In the genomic region with DNA sequence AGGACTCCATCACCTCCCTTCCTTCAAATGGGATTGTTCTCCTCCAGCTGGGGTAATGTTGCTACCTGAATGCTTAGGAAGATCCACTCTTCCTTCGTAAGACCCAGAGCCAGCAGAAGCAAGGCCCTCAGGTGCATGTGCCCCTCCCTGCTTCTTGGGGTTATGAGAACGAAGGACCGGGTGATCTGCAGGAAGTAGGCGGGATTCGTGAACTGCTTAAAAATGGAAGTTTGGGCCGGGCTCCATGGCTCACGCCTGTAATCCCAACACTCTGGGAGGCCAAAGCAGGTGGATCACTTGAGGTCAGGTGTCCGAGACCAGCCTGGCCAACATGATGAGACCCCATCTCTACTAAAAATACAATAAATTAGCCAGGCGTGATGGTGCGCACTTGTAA, we compare ENCODE assay signal across 12 cellular contexts. TPM values are rescaled to one million over a fixed set of nuclear protein-coding genes. Genes with fewer than 3 reads are reported as not detected.
DNase-seq lines count a peak whose midpoint lies in the region; ATAC-seq, FAIRE-seq and TF ChIP-seq lines count a peak whose summit lies in the region.
"Had no signal": no experiment of that assay in that cellular context is flagged by ENCODE, and none has a peak within 500 bp of the region (broad histone marks: within the 10 kb centered on the region; RNA-seq: fewer than 3 reads in every experiment).

No MANE protein-coding gene starts in this region.

- H3K4me1 ChIP-seq in CD8-positive, alpha-beta T cell (ENCODE audit: insufficient read depth, low read length): peaks cover 61% of the 10 kb centered on the region
- H3K4me1 ChIP-seq in endothelial cell of umbilical vein (ENCODE audit: control insufficient read depth, extremely low read depth, insufficient read depth, low read length): peaks cover 32% of the 10 kb centered on the region
- peaks cover 7% of the 10 kb centered on the region for H3K4me1 ChIP-seq in rectal smooth muscle tissue (ENCODE audit: control insufficient read depth, insufficient read depth, low read length)

- ATAC-seq in CD8-positive, alpha-beta T cell: peak; percentile 8

- H3K9ac ChIP-seq in endothelial cell of umbilical vein (replicated peaks; ENCODE audit: extremely low read depth, insufficient read depth, low read length) (peak overlapping the region; percentile 70), rectal smooth muscle tissue (ENCODE audit: low read length) (no peak overlapping the region)

- no peaks in the 10 kb centered on the region for H3K9me3 Mint-ChIP-seq in CD8-positive, alpha-beta T cell
- H3K9me3 Mint-ChIP-seq: IgD-negative memory B cell had no signal

- BruUV-seq in endothelial cell of umbilical vein (replicated peaks; lab: Mats Ljungman, UMichigan): TSS peak; percentile 93

- H4K20me1 ChIP-seq in endothelial cell of umbilical vein (replicated peaks; ENCODE audit: control insufficient read depth, extremely low read depth, insufficient read depth, low read length): no peaks in the 10 kb centered on the region

- no peaks in the 10 kb centered on the region for H3K9me1 ChIP-seq in endothelial cell of umbilical vein (replicated peaks; ENCODE audit: control insufficient read depth, extremely low read depth, insufficient read depth, low read length)

- peaks cover 58% of the 10 kb centered on the region for H3K4me1 Mint-ChIP-seq in CD8-positive, alpha-beta T cell (ENCODE audit: low read depth)

- POLR2A ChIA-PET in CD8-positive, alpha-beta T cell (lab: Charles Lee): interaction anchor here (0.8 to 1.2 kb wide), 4 partner anchors 14 to 122 kb away, joined by 3 to 4 read pairs (median 3); no protein-coding TSS in a partner anchor
- POLR2A ChIA-PET in RWPE1 (lab: Yijun Ruan, JAX; ENCODE audit: low non-redundant PET): no interaction called here
- POLR2A ChIA-PET in endothelial cell of umbilical vein (lab: Charles Lee): interaction anchor here (0.8 to 1.9 kb wide), 2 partner anchors 10 to 60 kb away, joined by 5 to 8 read pairs; partner anchors contain the start of gene WDR82
- POLR2A ChIA-PET in HEK293T (lab: Yijun Ruan, JAX): no interaction called here

- dilution Hi-C loops in endothelial cell of umbilical vein (cut with MboI; ENCODE audit: extremely low pct_ligation_motif_present, low sequenced_read_pairs): no loop called here

- peak overlapping the region; percentile 66 for H3K4me2 ChIP-seq in endothelial cell of umbilical vein (ENCODE audit: insufficient read depth, low read length)

- H3K4me3 Mint-ChIP-seq in CD8-positive, alpha-beta T cell: peak overlapping the region; percentile 66

- no peak for TF ChIP-seq POLR2A in endothelial cell of umbilical vein (IDR thresholded peaks at IDR 0.05; ENCODE audit: low read depth, low read length)

- no peak for DNase-seq in CD8-positive, alpha-beta T cell
- DNase-seq in RWPE1 (ENCODE audit: low spot score) (no peak), endothelial cell of umbilical vein (ENCODE audit: low read depth, low spot score) (no peak), NCI-H748 treated with DMSO at 0.1 percent for 48 hours (lab: John Stamatoyannopoulos, UW) (no peak), HEK293T (ENCODE audit: extremely low spot score) (no peak), iPS-NIHi7 (ENCODE audit: extremely low spot score) (no peak)
- DNase-seq in stimulated activated CD8-positive, alpha-beta memory T cell treated with anti-CD3 and anti-CD28 coated beads, Interleukin-4, amount 100 ng/mL, for 48 hours: no peak
- DNase-seq: NCI-H524, WERI-Rb-1 had no signal

- no peaks in the 10 kb centered on the region for H3K27me3 Mint-ChIP-seq in CD8-positive, alpha-beta T cell (ENCODE audit: low read depth)
- H3K27me3 Mint-ChIP-seq: IgD-negative memory B cell had no signal

- peaks cover 39% of the 10 kb centered on the region for H3K36me3 Mint-ChIP-seq in CD8-positive, alpha-beta T cell
- H3K36me3 Mint-ChIP-seq: IgD-negative memory B cell had no signal

- H3K79me2 ChIP-seq in endothelial cell of umbilical vein (ENCODE audit: control insufficient read depth, insufficient read depth, low read length): no peaks in the 10 kb centered on the region

- H3K27ac Mint-ChIP-seq in CD8-positive, alpha-beta T cell: peak overlapping the region; percentile 87

- intact Hi-C loops in CD8-positive, alpha-beta T cell (cut with DNase I, micrococcal nuclease): no loop called here
- intact Hi-C loops in endothelial cell of umbilical vein (cut with micrococcal nuclease): loop anchor here (1.0 to 5.0 kb wide), 5 partner anchors 19 to 215 kb away; partner anchors contain the start of genes ALAS1, POC1A and WDR82

- H3K27me3 ChIP-seq in CD8-positive, alpha-beta T cell (ENCODE audit: insufficient read depth, low read length): no peaks in the 10 kb centered on the region
- H3K27me3 ChIP-seq in endothelial cell of umbilical vein (ENCODE audit: control insufficient read depth in 2 of 2, insufficient read depth in 2 of 2, low read length in 2 of 2): no peaks in the 10 kb centered on the region
- no peaks in the 10 kb centered on the region for H3K27me3 ChIP-seq in rectal smooth muscle tissue (ENCODE audit: control insufficient read depth, insufficient read depth, low read length)
- H3K27me3 ChIP-seq: tibial artery had no signal

- FAIRE-seq in endothelial cell of umbilical vein (lab: Jason Lieb, UNC): no peak

- H3K4me3 ChIP-seq in CD8-positive, alpha-beta T cell (ENCODE audit: low read depth, low read length): peak overlapping the region; percentile 20
- H3K4me3 ChIP-seq in endothelial cell of umbilical vein (replicated peaks in 1 of 3; ENCODE audit: insufficient read depth in 1 of 3, low read depth in 1 of 3, low read length in 3 of 3) (no peak overlapping the region), rectal smooth muscle tissue (ENCODE audit: low read length) (peak overlapping the region; percentile 39)
- H3K4me3 ChIP-seq: tibial artery had no signal

- H3K27ac ChIP-seq in CD8-positive, alpha-beta T cell (ENCODE audit: low read depth, low read length): no peak overlapping the region
- H3K27ac ChIP-seq in RWPE1: peak overlapping the region; percentile 93
- H3K27ac ChIP-seq in endothelial cell of umbilical vein (ENCODE audit: insufficient read depth, low read depth, low read length): peak overlapping the region; percentile 97
- H3K27ac ChIP-seq in rectal smooth muscle tissue (ENCODE audit: low read depth, low read length): peak overlapping the region; percentile 50
- H3K27ac ChIP-seq: WERI-Rb-1 had no signal

- CTCF ChIA-PET in CD8-positive, alpha-beta T cell (lab: Charles Lee): interaction anchor here (1.0 to 12.4 kb wide), 7 partner anchors 10 to 119 kb away, joined by 3 to 263 read pairs (median 9); partner anchors contain the start of genes GLYCTK, PPM1M and WDR82
- CTCF ChIA-PET in RWPE1 (lab: Yijun Ruan, JAX) (interaction anchor here (0.7 to 0.9 kb wide), 2 partner anchors 122 to 344 kb away, joined by 3 to 7 read pairs; no protein-coding TSS in a partner anchor), endothelial cell of umbilical vein (lab: Charles Lee) (interaction anchor here (0.9 to 9.7 kb wide), 6 partner anchors 14 to 216 kb away, joined by 3 to 133 read pairs (median 5); no protein-coding TSS in a partner anchor), HEK293T (lab: Yijun Ruan, JAX) (no interaction called here)

- no peak overlapping the region for H2AFZ ChIP-seq in endothelial cell of umbilical vein (ENCODE audit: low read depth, low read length)

- TF ChIP-seq CTCF in CD8-positive, alpha-beta T cell (IDR thresholded peaks at IDR 0.05): no peak
- TF ChIP-seq CTCF in RWPE1 (conservative IDR thresholded peaks at IDR 0.05; ENCODE audit: low read depth) (no peak), endothelial cell of umbilical vein (IDR thresholded peaks at IDR 0.05; ENCODE audit: extremely low read depth in 1 of 2, insufficient read depth in 1 of 2, low read depth in 1 of 2, low read length in 2 of 2) (no peak)

- H3K36me3 ChIP-seq in CD8-positive, alpha-beta T cell (ENCODE audit: insufficient read depth, low read length): peaks cover 22% of the 10 kb centered on the region
- peaks cover 11 to 20% of the 10 kb centered on the region in 2 experiments for H3K36me3 ChIP-seq in endothelial cell of umbilical vein (ENCODE audit: control insufficient read depth in 2 of 2, extremely low read depth in 1 of 2, insufficient read depth in 2 of 2, low read length in 2 of 2)
- H3K36me3 ChIP-seq in rectal smooth muscle tissue (ENCODE audit: control insufficient read depth, insufficient read depth, low read length): peaks cover 26% of the 10 kb centered on the region

- H3K9me3 ChIP-seq in CD8-positive, alpha-beta T cell (ENCODE audit: low read length): no peaks in the 10 kb centered on the region
- H3K9me3 ChIP-seq in endothelial cell of umbilical vein (replicated peaks; ENCODE audit: control insufficient read depth, insufficient read depth, low read length): no peaks in the 10 kb centered on the region
- H3K9me3 ChIP-seq: tibial artery had no signal

RNA-seq across cellular contexts. Expression of gene TLR9, which starts 8.0 kb away (rescaled TPM):
- total RNA-seq in CD8-positive, alpha-beta T cell: under 1 TPM in 1 of 2 experiments, not detected in 1; 0.33 TPM
- 0.07 TPM in 1 of 2 replicates, not detected in the other for total RNA-seq in endothelial cell of umbilical vein
- polyA plus RNA-seq in endothelial cell of umbilical vein: 0.11 TPM in 1 of 2 replicates, not detected in the other
- 0.03 TPM in 1 of 2 replicates, not detected in the other for polyA plus RNA-seq in endothelial cell of umbilical vein (2011; cell fraction: cytosol; rRNA removed)
- polyA plus RNA-seq in endothelial cell of umbilical vein (2011; cell fraction: nucleus; rRNA removed): 0.17 and 0.18 TPM in 2 replicates
- polyA plus RNA-seq in endothelial cell of umbilical vein (2012): not detected in 2 replicates
- polyA minus RNA-seq in endothelial cell of umbilical vein: not detected in 2 replicates
- not detected for polyA minus RNA-seq in endothelial cell of umbilical vein (2011; cell fraction: cytosol; rRNA and poly(A)+ RNA removed)
- not detected in 2 replicates for polyA minus RNA-seq in endothelial cell of umbilical vein (2011; cell fraction: nucleus; rRNA and poly(A)+ RNA removed)

RNA-seq across cellular contexts. Expression of gene ALAS1, which starts 19.4 kb away (rescaled TPM):
- total RNA-seq in CD8-positive, alpha-beta T cell: 1 to 10 TPM; 6.0 to 6.6 TPM
- total RNA-seq in endothelial cell of umbilical vein: 45.1 and 48.1 TPM in 2 replicates
- polyA plus RNA-seq in endothelial cell of umbilical vein: 72.1 and 76.5 TPM in 2 replicates
- 57.5 and 62.2 TPM in 2 replicates for polyA plus RNA-seq in endothelial cell of umbilical vein (2011; cell fraction: cytosol; rRNA removed)
- polyA plus RNA-seq in endothelial cell of umbilical vein (2011; cell fraction: nucleus; rRNA removed): 43.6 and 45.8 TPM in 2 replicates
- polyA plus RNA-seq in endothelial cell of umbilical vein (2012): 54.3 and 54.7 TPM in 2 replicates
- 55.3 and 58.2 TPM in 2 replicates for polyA minus RNA-seq in endothelial cell of umbilical vein
- polyA minus RNA-seq in endothelial cell of umbilical vein (2011; cell fraction: cytosol; rRNA and poly(A)+ RNA removed): 26.8 TPM
- 16.0 and 16.4 TPM in 2 replicates for polyA minus RNA-seq in endothelial cell of umbilical vein (2011; cell fraction: nucleus; rRNA and poly(A)+ RNA removed)

RNA-seq across cellular contexts. Expression of gene TWF2, which starts 21.6 kb away (rescaled TPM):
- 10 to 100 TPM; 31.1 to 31.2 TPM for total RNA-seq in CD8-positive, alpha-beta T cell
- 82.6 and 82.9 TPM in 2 replicates for total RNA-seq in endothelial cell of umbilical vein
- polyA plus RNA-seq in endothelial cell of umbilical vein: 134 and 156 TPM in 2 replicates
- 139 and 157 TPM in 2 replicates for polyA plus RNA-seq in endothelial cell of umbilical vein (2011; cell fraction: cytosol; rRNA removed)
- polyA plus RNA-seq in endothelial cell of umbilical vein (2011; cell fraction: nucleus; rRNA removed): 60.1 and 64.9 TPM in 2 replicates
- polyA plus RNA-seq in endothelial cell of umbilical vein (2012): 67.6 and 80.8 TPM in 2 replicates
- polyA minus RNA-seq in endothelial cell of umbilical vein: 58.5 and 59.4 TPM in 2 replicates
- 37.1 TPM for polyA minus RNA-seq in endothelial cell of umbilical vein (2011; cell fraction: cytosol; rRNA and poly(A)+ RNA removed)
- 11.3 and 17.6 TPM in 2 replicates for polyA minus RNA-seq in endothelial cell of umbilical vein (2011; cell fraction: nucleus; rRNA and poly(A)+ RNA removed)

RNA-seq across cellular contexts. Expression of gene PPM1M, which starts 28.2 kb away (rescaled TPM):
- total RNA-seq in CD8-positive, alpha-beta T cell: 10 to 100 TPM; 43.9 to 46.9 TPM
- total RNA-seq in endothelial cell of umbilical vein: 13.0 and 13.7 TPM in 2 replicates
- polyA plus RNA-seq in endothelial cell of umbilical vein: 17.5 and 19.4 TPM in 2 replicates
- polyA plus RNA-seq in endothelial cell of umbilical vein (2011; cell fraction: cytosol; rRNA removed): 17.0 and 18.8 TPM in 2 replicates
- 41.2 and 45.2 TPM in 2 replicates for polyA plus RNA-seq in endothelial cell of umbilical vein (2011; cell fraction: nucleus; rRNA removed)
- polyA plus RNA-seq in endothelial cell of umbilical vein (2012): 12.7 and 17.3 TPM in 2 replicates
- 19.9 and 21.2 TPM in 2 replicates for polyA minus RNA-seq in endothelial cell of umbilical vein
- polyA minus RNA-seq in endothelial cell of umbilical vein (2011; cell fraction: cytosol; rRNA and poly(A)+ RNA removed): 4.9 TPM
- 5.7 and 6.5 TPM in 2 replicates for polyA minus RNA-seq in endothelial cell of umbilical vein (2011; cell fraction: nucleus; rRNA and poly(A)+ RNA removed)

Comparison
In these comparisons a context has a peak if more than half of its experiments do, and no peak if none do; other contexts are left out.
1. H3K4me3 ChIP-seq: peak in CD8-positive, alpha-beta T cell (single experiment) and rectal smooth muscle tissue (single experiment); none in endothelial cell of umbilical vein (0 of 3).
2. POLR2A ChIA-PET loops: an anchor here in CD8-positive, alpha-beta T cell (0.8 to 1.2 kb wide) and endothelial cell of umbilical vein (0.8 to 1.9 kb wide); none called in RWPE1 and HEK293T.